ENCODE assay signal across 18 cellular contexts in genomic region chr19:7850975-7851622, GRCh38. TPM values are rescaled to one million over a fixed set of nuclear protein-coding genes. Genes with fewer than 3 reads are reported as not detected.
"Had no signal": no experiment of that assay in that cellular context is flagged by ENCODE, and none has a peak within 500 bp of the region (broad histone marks: within the 10 kb centered on the region; RNA-seq: fewer than 3 reads in every experiment).

No MANE protein-coding gene starts in this region.

- H3K27me3 Mint-ChIP-seq: activated CD4-positive, alpha-beta T cell treated with anti-CD3 and anti-CD28 coated beads for 36 hours; activated naive CD8-positive, alpha-beta T cell; natural killer cell treated with Interleukin-12 subunit alpha and Interleukin-12 subunit beta and Interleukin-15 and Interleukin-18, amount 100 ng/mL, for 72 hours; T-cell had no signal

- H3K36me3 ChIP-seq: transverse colon, vagina had no signal

- H3K9me3 Mint-ChIP-seq: natural killer cell treated with Interleukin-12 subunit alpha and Interleukin-12 subunit beta and Interleukin-15 and Interleukin-18, amount 100 ng/mL, for 72 hours; T-cell; WTC11 had no signal

- DNase-seq: activated CD4-positive, alpha-beta T cell treated with anti-CD3 and anti-CD28 coated beads for 36 hours; activated CD4-positive, alpha-beta T cell treated with anti-CD3 and anti-CD28 coated beads, Interleukin-2, amount 50 U/mL, for 48 hours; activated T-cell treated with anti-CD3 and anti-CD28 coated beads for 4 hours; stimulated activated CD4-positive, alpha-beta T cell treated with anti-CD3 and anti-CD28 coated beads, Interleukin-12 subunit alpha, Interleukin-12 subunit beta, amount 100 ng/mL, for 4 hours; stimulated activated CD4-positive, alpha-beta T cell treated with anti-CD3 and anti-CD28 coated beads, Interleukin-1b, Interleukin-23, amount 100 ng/mL, for 48 hours; stimulated activated CD8-positive, alpha-beta memory T cell treated with anti-CD3 and anti-CD28 coated beads, Interleukin-4, amount 100 ng/mL, for 48 hours; stimulated activated naive CD4-positive, alpha-beta T cell; T-cell; transverse colon had no signal

- H3K36me3 Mint-ChIP-seq: activated naive CD8-positive, alpha-beta T cell; natural killer cell treated with Interleukin-12 subunit alpha and Interleukin-12 subunit beta and Interleukin-15 and Interleukin-18, amount 100 ng/mL, for 72 hours; T-cell; WTC11 had no signal

- H3K27me3 ChIP-seq: heart left ventricle, transverse colon, vagina had no signal

- H3K27ac ChIP-seq: coronary artery, heart left ventricle, transverse colon, vagina had no signal

- H3K4me3 ChIP-seq: coronary artery, gastroesophageal sphincter, heart left ventricle, transverse colon, vagina had no signal

- H3K27ac Mint-ChIP-seq: activated CD4-positive, alpha-beta T cell treated with anti-CD3 and anti-CD28 coated beads for 36 hours; activated naive CD8-positive, alpha-beta T cell; natural killer cell treated with Interleukin-12 subunit alpha and Interleukin-12 subunit beta and Interleukin-15 and Interleukin-18, amount 100 ng/mL, for 72 hours; T-cell; WTC11 had no signal

- H3K4me3 Mint-ChIP-seq: activated CD4-positive, alpha-beta T cell treated with anti-CD3 and anti-CD28 coated beads for 36 hours; activated naive CD8-positive, alpha-beta T cell; natural killer cell treated with Interleukin-12 subunit alpha and Interleukin-12 subunit beta and Interleukin-15 and Interleukin-18, amount 100 ng/mL, for 72 hours; T-cell; WTC11 had no signal

- H3K9me3 ChIP-seq: gastroesophageal sphincter, heart left ventricle, transverse colon, vagina had no signal

RNA-seq across cellular contexts. Expression of gene PRR36, which starts 23.1 kb away (rescaled TPM):
- total RNA-seq: gastroesophageal sphincter; natural killer cell treated with Interleukin-12 subunit alpha and Interleukin-12 subunit beta and Interleukin-15 and Interleukin-18, amount 100 ng/mL, for 72 hours; vagina had no signal

RNA-seq across cellular contexts. Expression of gene LRRC8E, which starts 37.2 kb away (rescaled TPM):
- total RNA-seq: activated CD4-positive, alpha-beta T cell treated with anti-CD3 and anti-CD28 coated beads for 36 hours; natural killer cell treated with Interleukin-12 subunit alpha and Interleukin-12 subunit beta and Interleukin-15 and Interleukin-18, amount 100 ng/mL, for 72 hours; occipital lobe; posterior vena cava had no signal
